ENCODE assay signal across 9 cellular contexts in the genomic region with DNA sequence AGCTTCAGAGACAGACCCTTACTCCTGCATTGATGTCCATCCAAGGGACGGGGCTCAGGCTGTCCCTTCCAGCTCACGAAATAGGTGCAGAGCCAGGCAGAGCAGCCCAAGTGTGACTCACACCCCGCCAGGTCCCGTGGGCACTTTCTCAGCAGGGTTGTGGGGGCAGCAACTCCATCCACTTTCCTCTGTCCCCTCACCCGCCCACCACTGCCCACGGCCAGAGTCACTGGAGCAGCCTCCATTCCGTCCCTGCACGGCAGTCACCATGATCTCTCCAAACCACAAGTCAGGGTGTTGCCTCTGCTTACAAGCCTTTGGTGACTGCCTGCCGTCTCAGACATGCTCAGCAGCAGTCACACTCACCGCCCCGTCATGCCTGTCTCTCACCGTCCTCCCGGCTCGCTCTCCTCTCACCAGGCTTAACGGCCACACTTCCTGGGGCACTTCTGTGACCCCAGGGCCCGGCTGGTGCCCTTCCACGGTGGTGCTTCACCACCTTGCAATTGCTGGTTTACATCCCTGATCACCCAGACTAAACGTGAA. TPM values are rescaled to one million over a fixed set of nuclear protein-coding genes. Genes with fewer than 3 reads are reported as not detected.
DNase-seq lines count a peak whose midpoint lies in the region; TF ChIP-seq lines count a peak whose summit lies in the region.
"Had no signal": no experiment of that assay in that cellular context is flagged by ENCODE, and none has a peak within 500 bp of the region (broad histone marks: within the 10 kb centered on the region; RNA-seq: fewer than 3 reads in every experiment).

No MANE protein-coding gene starts in this region.

- no peaks in the 10 kb centered on the region for H3K9me3 ChIP-seq in CD8-positive, alpha-beta memory T cell (ENCODE audit: low read length)
- no peaks in the 10 kb centered on the region for H3K9me3 ChIP-seq in sigmoid colon

- H3K4me1 Mint-ChIP-seq in CD8-positive, alpha-beta memory T cell: peaks cover 14 to 21% (median 20%) of the 10 kb centered on the region in 3 donors

- WGBS in sigmoid colon, 2 donors: 75 to 82% methylated on average over 18 of the region's 18 CpGs

- CTCF ChIA-PET in CD8-positive, alpha-beta memory T cell (lab: Charles Lee): no interaction called here

- no peaks in the 10 kb centered on the region for H3K9me3 Mint-ChIP-seq in CD8-positive, alpha-beta memory T cell

- H3K4me3 Mint-ChIP-seq in CD8-positive, alpha-beta memory T cell: peak overlapping the region; percentile 69 to 88 (median 80)

- H3K36me3 Mint-ChIP-seq in CD8-positive, alpha-beta memory T cell: peaks cover 0 to 15% (median 0%) of the 10 kb centered on the region in 3 donors

- H3K4me3 ChIP-seq in CD8-positive, alpha-beta memory T cell (ENCODE audit: low read length): peak overlapping the region; percentile 51
- H3K4me3 ChIP-seq in sigmoid colon: peak overlapping the region in 1 of 4 donors; percentile 3

- no peaks in the 10 kb centered on the region for H3K27me3 ChIP-seq in CD8-positive, alpha-beta memory T cell (ENCODE audit: insufficient read depth, low read length, poor library complexity, severe bottlenecking)
- H3K27me3 ChIP-seq in sigmoid colon: no peaks in the 10 kb centered on the region

- H3K27me3 Mint-ChIP-seq in CD8-positive, alpha-beta memory T cell: peaks cover 3 to 8% of the 10 kb centered on the region in 2 donors

- no peak for TF ChIP-seq CTCF in sigmoid colon (IDR thresholded peaks at IDR 0.05)

- no peaks in the 10 kb centered on the region for H3K36me3 ChIP-seq in CD8-positive, alpha-beta memory T cell (ENCODE audit: insufficient read depth, low read length)
- H3K36me3 ChIP-seq in sigmoid colon: no peaks in the 10 kb centered on the region

- TF ChIP-seq POLR2A in sigmoid colon (IDR thresholded peaks at IDR 0.05): no peak

- no peak overlapping the region for H3K27ac ChIP-seq in CD8-positive, alpha-beta memory T cell (ENCODE audit: low read depth, low read length)
- peak overlapping the region in 3 of 4 donors; percentile 68 to 80 (median 73) for H3K27ac ChIP-seq in sigmoid colon

- peak in 3 of 5 donors; percentile 12 to 65 (median 42) for DNase-seq in CD8-positive, alpha-beta memory T cell
- peak in 3 of 4 experiments; percentile 11 to 26 (median 18) for DNase-seq in activated CD4-positive, CD25-positive, alpha-beta regulatory T cell (lab: John Stamatoyannopoulos, UW)
- DNase-seq in dedifferentiated amniotic fluid mesenchymal stem cell (ENCODE audit: extremely low spot score): peak; percentile 53
- DNase-seq in sigmoid colon: peak; percentile 64
- no peak for DNase-seq in NCI-H1105 treated with DMSO at 0.1 percent for 48 hours (lab: John Stamatoyannopoulos, UW)
- no peak for DNase-seq in NCI-H748 (lab: John Stamatoyannopoulos, UW; ENCODE audit: unreplicated experiment)
- DNase-seq in NCI-H1436 treated with DMSO at 0.1 percent for 48 hours (lab: John Stamatoyannopoulos, UW): no peak
- no peak for DNase-seq in NCI-H748 treated with DMSO at 0.1 percent for 48 hours (lab: John Stamatoyannopoulos, UW)
- DNase-seq: Kasumi-1 had no signal

- peak overlapping the region; percentile 79 to 96 (median 92) for H3K27ac Mint-ChIP-seq in CD8-positive, alpha-beta memory T cell

- POLR2A ChIA-PET in CD8-positive, alpha-beta memory T cell (lab: Charles Lee): no interaction called here

- intact Hi-C loops in sigmoid colon (cut with DNase I): no loop called here

- no peak for TF ChIP-seq EP300 in sigmoid colon (IDR thresholded peaks at IDR 0.05)

- H3K4me1 ChIP-seq in CD8-positive, alpha-beta memory T cell (ENCODE audit: insufficient read depth, low read length): peaks cover 35% of the 10 kb centered on the region
- peaks cover 0 to 40% (median 38%) of the 10 kb centered on the region in 4 donors for H3K4me1 ChIP-seq in sigmoid colon

RNA-seq across cellular contexts. Expression of gene CALML3, which starts 39.3 kb away (rescaled TPM):
- not detected for total RNA-seq in CD8-positive, alpha-beta memory T cell
- not detected for polyA plus RNA-seq in CD8-positive, alpha-beta memory T cell
- total RNA-seq in sigmoid colon: not detected
- polyA plus RNA-seq in sigmoid colon: under 1 TPM in 1 of 3 donors, not detected in 2; 0.15 TPM

Comparison
In these comparisons a context has a peak if more than half of its experiments do, and no peak if none do; other contexts are left out.
1. DNase-seq: peak in CD8-positive, alpha-beta memory T cell (3 of 5), activated CD4-positive, CD25-positive, alpha-beta regulatory T cell (3 of 4), dedifferentiated amniotic fluid mesenchymal stem cell (single experiment) and sigmoid colon (single experiment); none in NCI-H1105 treated with DMSO at 0.1 percent for 48 hours (single experiment), NCI-H748 (single experiment), NCI-H1436 treated with DMSO at 0.1 percent for 48 hours (single experiment) and NCI-H748 treated with DMSO at 0.1 percent for 48 hours (single experiment).